10 cellular contexts compared by ENCODE assay signal in the genomic region with DNA sequence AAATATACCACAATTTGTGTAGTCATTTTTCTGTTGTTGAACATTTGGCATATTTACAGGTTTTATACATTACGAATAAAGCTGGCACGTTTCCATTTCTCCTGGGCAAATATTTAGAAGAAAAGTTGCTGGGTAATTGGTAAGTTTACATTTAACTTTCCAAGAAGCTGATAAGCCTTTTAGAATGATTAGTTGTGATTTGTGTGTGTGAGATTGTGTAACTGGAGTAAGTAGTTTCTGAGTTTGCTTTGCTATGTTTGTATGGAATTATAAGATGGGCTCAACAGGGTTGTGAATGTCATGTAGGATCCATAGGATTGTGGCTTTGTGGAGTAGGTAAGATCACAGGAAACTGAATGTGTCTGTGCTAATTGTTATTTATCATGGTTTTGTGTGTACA. TPM values are rescaled to one million over a fixed set of nuclear protein-coding genes. Genes with fewer than 3 reads are reported as not detected.
A peak's percentile ranks its signal among the peaks of the same experiment; 100 is the strongest.
DNase-seq lines count a peak whose midpoint lies in the region; ATAC-seq and TF ChIP-seq lines count a peak whose summit lies in the region.
"Had no signal": no experiment of that assay in that cellular context is flagged by ENCODE, and none has a peak within 500 bp of the region (broad histone marks: within the 10 kb centered on the region; RNA-seq: fewer than 3 reads in every experiment).

No MANE protein-coding gene starts in this region.

- H3K27me3 ChIP-seq in CD8-positive, alpha-beta memory T cell (ENCODE audit: insufficient read depth, low read length, poor library complexity, severe bottlenecking), result no peaks in the 10 kb centered on the region

- POLR2A ChIA-PET in CD8-positive, alpha-beta memory T cell (lab: Charles Lee), result no interaction called here

- DNase-seq in CD8-positive, alpha-beta memory T cell, result no peak
- DNase-seq in NB4 (ENCODE audit: low read depth) (no peak), chondrocyte (ENCODE audit: low spot score) (no peak), natural killer cell (no peak), iPS-NIHi7 (ENCODE audit: extremely low spot score) (no peak)
- DNase-seq: MV-4-11, SHP77 had no signal

- H3K9me3 ChIP-seq in CD8-positive, alpha-beta memory T cell (ENCODE audit: low read length), result no peaks in the 10 kb centered on the region

- H3K36me3 ChIP-seq in CD8-positive, alpha-beta memory T cell (ENCODE audit: insufficient read depth, low read length), result peaks cover 10% of the 10 kb centered on the region

- peaks cover 40 to 50% (median 44%) of the 10 kb centered on the region in 3 donors for H3K4me1 Mint-ChIP-seq in CD8-positive, alpha-beta memory T cell
- H3K4me1 Mint-ChIP-seq in chondrocyte (ENCODE audit: low read depth) (peaks cover 27% of the 10 kb centered on the region), natural killer cell (peaks cover 36% of the 10 kb centered on the region in 2 donors)

- peak overlapping the region in 7 of 8 donors; percentile 96 to 100 (median 98) for H3K27ac Mint-ChIP-seq in CD8-positive, alpha-beta memory T cell
- H3K27ac Mint-ChIP-seq in chondrocyte (ENCODE audit: unreplicated experiment) (peak overlapping the region; percentile 99), natural killer cell (peak overlapping the region; percentile 50 to 100)

- CTCF ChIA-PET in CD8-positive, alpha-beta memory T cell (lab: Charles Lee), result no interaction called here

- no peak overlapping the region for H3K27ac ChIP-seq in CD8-positive, alpha-beta memory T cell (ENCODE audit: low read depth, low read length)

- peaks cover 0 to 4% of the 10 kb centered on the region in 2 donors for H3K27me3 Mint-ChIP-seq in CD8-positive, alpha-beta memory T cell
- H3K27me3 Mint-ChIP-seq in chondrocyte (ENCODE audit: low read depth) (no peaks in the 10 kb centered on the region), natural killer cell (ENCODE audit: low read depth in 2 of 2) (no peaks in the 10 kb centered on the region)

- H3K9me3 Mint-ChIP-seq in CD8-positive, alpha-beta memory T cell, result peaks cover 0 to 7% (median 0%) of the 10 kb centered on the region in 5 donors
- H3K9me3 Mint-ChIP-seq in chondrocyte (ENCODE audit: low read depth) (no peaks in the 10 kb centered on the region), natural killer cell (no peaks in the 10 kb centered on the region)

- ATAC-seq in natural killer cell (no peak), HG03342 (IDR thresholded peaks at IDR 0.05; ENCODE audit: unreplicated experiment) (no peak), GM18505 (IDR thresholded peaks at IDR 0.05; ENCODE audit: unreplicated experiment) (no peak), GM18909 (IDR thresholded peaks at IDR 0.05; ENCODE audit: poor library complexity, unreplicated experiment) (no peak)

- intact Hi-C loops in natural killer cell (cut with micrococcal nuclease), result no loop called here

- H3K4me1 ChIP-seq in CD8-positive, alpha-beta memory T cell (ENCODE audit: insufficient read depth, low read length), result peaks cover 20% of the 10 kb centered on the region

- H3K4me3 Mint-ChIP-seq in CD8-positive, alpha-beta memory T cell, result peak overlapping the region; percentile 70 to 94 (median 90)
- H3K4me3 Mint-ChIP-seq in chondrocyte (ENCODE audit: unreplicated experiment), result peak overlapping the region; percentile 92
- peak overlapping the region; percentile 42 for H3K4me3 Mint-ChIP-seq in natural killer cell

- H3K4me3 ChIP-seq in CD8-positive, alpha-beta memory T cell (ENCODE audit: low read length), result no peak overlapping the region
- H3K4me3 ChIP-seq in NB4 (ENCODE audit: low read depth, low read length), result peak overlapping the region; percentile 73

- no peak for TF ChIP-seq CTCF in NB4 (IDR thresholded peaks at IDR 0.05; ENCODE audit: low read depth, low read length)
- no peak for TF ChIP-seq CTCF in chondrocyte (IDR thresholded peaks at IDR 0.05)
- no peak for TF ChIP-seq CTCF in natural killer cell (IDR thresholded peaks at IDR 0.05)

- TF ChIP-seq POLR2A in NB4 (IDR thresholded peaks at IDR 0.05; ENCODE audit: extremely low read depth, insufficient read length) (no peak), GM18505 (IDR thresholded peaks at IDR 0.05; ENCODE audit: borderline replicate concordance, extremely low read depth, insufficient read depth, insufficient read length) (no peak)

- peaks cover 18 to 49% (median 36%) of the 10 kb centered on the region in 3 donors for H3K36me3 Mint-ChIP-seq in CD8-positive, alpha-beta memory T cell
- H3K36me3 Mint-ChIP-seq in chondrocyte (ENCODE audit: low read depth) (peaks cover 25% of the 10 kb centered on the region), natural killer cell (peaks cover 9% of the 10 kb centered on the region)

RNA-seq across cellular contexts. Expression of gene ZNF529, which starts 1.7 kb away (rescaled TPM):
- total RNA-seq in CD8-positive, alpha-beta memory T cell, result 10 to 100 TPM; 15.6 to 16.4 TPM
- polyA plus RNA-seq in CD8-positive, alpha-beta memory T cell, result 8.6 TPM
- total RNA-seq in chondrocyte (13.7 to 18.6 TPM (median 14.1 TPM) in 3 replicates), natural killer cell (10 to 100 TPM; 23.5 to 36.4 (median 29.2) TPM)

RNA-seq across cellular contexts. Expression of gene ZNF382, which starts 30.4 kb away (rescaled TPM):
- total RNA-seq in CD8-positive, alpha-beta memory T cell, result 10 to 100 TPM in 1 of 2 experiments, 1 to 10 TPM in 1; 10.0 to 10.3 TPM
- 7.7 TPM for polyA plus RNA-seq in CD8-positive, alpha-beta memory T cell
- total RNA-seq in chondrocyte, result 10.7 to 17.3 TPM (median 12.5 TPM) in 3 replicates
- total RNA-seq in natural killer cell, result 1 to 10 TPM; 3.2 to 8.1 (median 4.2) TPM

RNA-seq across cellular contexts. Expression of gene ZNF260, which starts 46.7 kb away (rescaled TPM):
- 10 to 100 TPM in 1 of 2 experiments, 1 to 10 TPM in 1; 6.9 to 10.3 TPM for total RNA-seq in CD8-positive, alpha-beta memory T cell
- polyA plus RNA-seq in CD8-positive, alpha-beta memory T cell, result 7.1 TPM
- 14.0 to 16.6 TPM (median 15.5 TPM) in 3 replicates for total RNA-seq in chondrocyte
- 1 to 10 TPM; 8.0 to 9.4 (median 8.4) TPM for total RNA-seq in natural killer cell

Comparison
In these comparisons a context has a peak if more than half of its experiments do, and no peak if none do; other contexts are left out.
1. H3K4me3 Mint-ChIP-seq: peak in every context shown above with its lines; median percentile 92 in chondrocyte; 90 in CD8-positive, alpha-beta memory T cell; 42 in natural killer cell.